Comparison of ENCODE assay signal across 1 cellular context in the genomic region with DNA sequence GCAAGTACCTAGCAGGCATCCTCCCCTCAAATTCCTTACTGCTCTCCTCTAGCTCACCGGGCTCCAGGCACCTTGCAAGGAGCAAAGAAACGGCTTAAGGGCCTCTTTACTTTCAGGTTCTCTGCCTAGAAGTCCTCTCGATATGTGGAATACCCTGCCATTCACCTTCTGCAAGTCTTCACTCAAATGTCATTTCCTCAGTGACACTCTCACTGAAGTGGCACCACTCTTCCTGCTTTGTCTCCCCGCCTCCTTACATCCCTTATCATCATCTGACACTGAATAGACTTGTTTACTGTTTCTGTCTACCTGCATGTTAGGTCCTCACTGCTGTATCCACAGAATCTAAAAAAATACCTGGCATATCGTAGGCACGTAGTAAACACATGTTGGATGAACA.
TF ChIP-seq lines count a peak whose summit lies in the region.

No MANE protein-coding gene starts in this region.

TF ChIP-seq in endothelial cell of umbilical vein, 7 proteins besides CTCF, POLR2A, EP300 and RAD21:
- TF ChIP-seq JUN (IDR thresholded peaks at IDR 0.05; ENCODE audit: borderline replicate concordance, insufficient read depth, insufficient read length, low read depth) (no peak), FOS (IDR thresholded peaks at IDR 0.05; ENCODE audit: borderline replicate concordance, insufficient read depth, low read length) (no peak), POLR2AphosphoS5 (IDR thresholded peaks at IDR 0.05; ENCODE audit: insufficient read depth, low read depth, low read length) (no peak), MYC (IDR thresholded peaks at IDR 0.05; ENCODE audit: low read depth, low read length) (no peak), EZH2 (IDR thresholded peaks at IDR 0.05; ENCODE audit: borderline replicate concordance, low read depth, low read length, severe bottlenecking) (no peak), GATA2 (IDR thresholded peaks at IDR 0.05; ENCODE audit: insufficient read depth, insufficient read length, low read depth, low read length) (no peak)
- TF ChIP-seq, protein P1, sequence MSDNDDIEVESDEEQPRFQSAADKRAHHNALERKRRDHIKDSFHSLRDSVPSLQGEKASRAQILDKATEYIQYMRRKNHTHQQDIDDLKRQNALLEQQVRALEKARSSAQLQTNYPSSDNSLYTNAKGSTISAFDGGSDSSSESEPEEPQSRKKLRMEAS (IDR thresholded peaks at IDR 0.05; ENCODE audit: insufficient read depth, insufficient read length), result no peak
